Comparison of ENCODE assay signal across 24 cellular contexts in the genomic region with DNA sequence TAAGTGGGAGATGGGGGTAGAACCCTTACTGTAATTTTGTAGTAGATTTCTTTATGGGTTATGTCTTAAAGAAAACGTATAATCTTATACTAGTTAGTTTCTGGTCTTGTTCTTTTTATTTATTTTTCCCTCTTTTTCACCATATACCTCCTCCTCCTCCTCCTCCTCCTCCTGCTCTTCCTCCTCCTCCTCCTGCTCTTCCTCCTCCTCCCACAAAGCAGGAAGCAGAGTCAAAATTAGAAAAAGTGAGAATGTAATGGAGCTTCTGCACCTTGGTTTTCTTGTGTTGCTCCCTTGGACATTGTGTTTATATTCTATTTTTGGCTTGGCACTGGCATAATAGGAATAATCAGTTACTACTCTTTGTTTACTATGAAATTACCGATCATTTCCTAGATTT. TPM values are rescaled to one million over a fixed set of nuclear protein-coding genes. Genes with fewer than 3 reads are reported as not detected.
DNase-seq lines count a peak whose midpoint lies in the region; ATAC-seq and TF ChIP-seq lines count a peak whose summit lies in the region.
"Had no signal": no experiment of that assay in that cellular context is flagged by ENCODE, and none has a peak within 500 bp of the region (broad histone marks: within the 10 kb centered on the region; RNA-seq: fewer than 3 reads in every experiment).

No MANE protein-coding gene starts in this region.

- H3K4me3 ChIP-seq in SK-N-SH (ENCODE audit: low read depth in 2 of 2, low read length in 1 of 2) (peak overlapping the region in 1 of 2 experiments; percentile 21; a peak in 1 of 4 replicates), PC-9 (no peak overlapping the region), smooth muscle cell (no peak overlapping the region)
- H3K4me3 ChIP-seq: adrenal gland, gastroesophageal sphincter, left lung, thyroid gland had no signal

- H3K4me1 ChIP-seq in SK-N-SH (ENCODE audit: control insufficient read depth in 1 of 2, insufficient read depth in 2 of 2, low read depth in 1 of 2, low read length in 1 of 2) = peaks cover 8 to 12% of the 10 kb centered on the region in 2 experiments; a peak in 2 of 4 replicates
- peaks cover 31% of the 10 kb centered on the region for H3K4me1 ChIP-seq in PC-9 (replicated peaks; ENCODE audit: insufficient read depth)
- peaks cover 10% of the 10 kb centered on the region for H3K4me1 ChIP-seq in smooth muscle cell (ENCODE audit: low read depth)

- TF ChIP-seq CTCF in SK-N-SH (IDR thresholded peaks at IDR 0.05) (no peak), PC-9 (conservative IDR thresholded peaks at IDR 0.05) (no peak), smooth muscle cell (IDR thresholded peaks at IDR 0.05; ENCODE audit: borderline replicate concordance, insufficient read depth, poor library complexity, severe bottlenecking) (no peak)

- DNase-seq in SK-N-SH (no peak), PC-9 (no peak), fibroblast of gingiva (ENCODE audit: low read depth) (peak; percentile 24), smooth muscle cell (lab: John Stamatoyannopoulos, UW; ENCODE audit: unreplicated experiment) (no peak), inferior parietal cortex (ENCODE audit: extremely low spot score) (no peak)
- DNase-seq in activated CD4-positive, alpha-beta memory T cell treated with anti-CD3 and anti-CD28 coated beads for 36 hours = no peak
- DNase-seq: activated CD4-positive, alpha-beta T cell treated with anti-CD3 and anti-CD28 coated beads for 48 hours; activated T-cell treated with anti-CD3 and anti-CD28 coated beads, Interleukin-2, amount 50 U/mL, for 48 hours; adrenal gland; DMS153; effector memory CD8-positive, alpha-beta T cell; KBM-7; left lung; mesendoderm; NCI-H2227 treated with DMSO at 0.1 percent for 48 hours; stimulated activated CD8-positive, alpha-beta memory T cell treated with anti-CD3 and anti-CD28 coated beads, Interleukin-4, amount 100 ng/mL, for 48 hours; stimulated activated naive CD8-positive, alpha-beta T cell treated with anti-CD3 and anti-CD28 coated beads, Interleukin-15, amount 100 ng/mL, for 72 hours; thyroid gland had no signal

- H3F3A ChIP-seq in SK-N-SH (replicated peaks; ENCODE audit: insufficient read depth) (peaks cover 8% of the 10 kb centered on the region), PC-9 (ENCODE audit: insufficient read depth, low read depth) (no peaks in the 10 kb centered on the region; the same call in 1 of the 2 replicates), smooth muscle cell (ENCODE audit: low read depth) (peaks cover 3% of the 10 kb centered on the region)

- no peak overlapping the region for H3K27ac Mint-ChIP-seq in activated CD4-positive, alpha-beta memory T cell treated with anti-CD3 and anti-CD28 coated beads for 36 hours
- H3K27ac Mint-ChIP-seq: effector memory CD8-positive, alpha-beta T cell; stimulated activated naive CD8-positive, alpha-beta T cell treated with anti-CD3 and anti-CD28 coated beads, Interleukin-15, amount 100 ng/mL, for 72 hours had no signal

- CTCF ChIA-PET in SK-N-SH (lab: Yijun Ruan, JAX) = interaction anchor here (0.7 to 1.4 kb wide), 2 partner anchors 9 to 13 kb away, joined by 3 to 4 read pairs; no protein-coding TSS in a partner anchor
- CTCF ChIA-PET in PC-9 (lab: Charles Lee) = no interaction called here
- CTCF ChIA-PET in activated CD4-positive, alpha-beta memory T cell treated with anti-CD3 and anti-CD28 coated beads for 36 hours (lab: Charles Lee) = interaction anchor here (1.1 kb wide), 1 partner anchor 10 kb away, joined by 3 read pairs; no protein-coding TSS in a partner anchor

- H4K20me1 ChIP-seq in SK-N-SH (ENCODE audit: insufficient read depth) = peaks cover 82% of the 10 kb centered on the region
- H4K20me1 ChIP-seq in PC-9 (ENCODE audit: insufficient read depth) = no peaks in the 10 kb centered on the region
- H4K20me1 ChIP-seq in smooth muscle cell (ENCODE audit: low read depth) = peaks cover 52% of the 10 kb centered on the region

- no peak overlapping the region for H3K9ac ChIP-seq in SK-N-SH
- no peak overlapping the region for H3K9ac ChIP-seq in smooth muscle cell (ENCODE audit: low read depth)

- H3K27me3 ChIP-seq in SK-N-SH (ENCODE audit: insufficient read depth) = no peaks in the 10 kb centered on the region
- H3K27me3 ChIP-seq in PC-9 (ENCODE audit: insufficient read depth, low read depth) = no peaks in the 10 kb centered on the region
- no peaks in the 10 kb centered on the region for H3K27me3 ChIP-seq in smooth muscle cell (ENCODE audit: low read depth)
- H3K27me3 ChIP-seq: adrenal gland, brain microvascular endothelial cell, gastroesophageal sphincter, left lung, thyroid gland had no signal

- H2AFZ ChIP-seq in SK-N-SH (ENCODE audit: low read depth) (no peak overlapping the region), PC-9 (no peak overlapping the region), smooth muscle cell (ENCODE audit: low read depth) (no peak overlapping the region)

- intact Hi-C loops in PC-9 (cut with micrococcal nuclease; ENCODE audit: unreplicated experiment) = no loop called here
- intact Hi-C loops in activated CD4-positive, alpha-beta memory T cell treated with anti-CD3 and anti-CD28 coated beads for 36 hours (cut with micrococcal nuclease) = no loop called here

- H3K79me2 ChIP-seq in SK-N-SH (ENCODE audit: insufficient read depth) = peaks cover 95% of the 10 kb centered on the region
- H3K79me2 ChIP-seq in PC-9 (ENCODE audit: low read depth) = peaks cover 88% of the 10 kb centered on the region
- H3K79me2 ChIP-seq in smooth muscle cell (ENCODE audit: low read depth) = peaks cover 82% of the 10 kb centered on the region

- no peaks in the 10 kb centered on the region for H3K9me3 Mint-ChIP-seq in activated CD4-positive, alpha-beta memory T cell treated with anti-CD3 and anti-CD28 coated beads for 36 hours
- H3K9me3 Mint-ChIP-seq: effector memory CD8-positive, alpha-beta T cell; stimulated activated naive CD8-positive, alpha-beta T cell treated with anti-CD3 and anti-CD28 coated beads, Interleukin-15, amount 100 ng/mL, for 72 hours had no signal

- ATAC-seq in SK-N-SH treated with all-trans-retinoic acid at 6 μM for 48 hours (no peak), HG02798 (IDR thresholded peaks at IDR 0.05; ENCODE audit: poor library complexity, unreplicated experiment) (no peak)
- ATAC-seq: effector memory CD8-positive, alpha-beta T cell; esophagus mucosa; gastroesophageal sphincter; left lung; stimulated activated naive CD8-positive, alpha-beta T cell treated with anti-CD3 and anti-CD28 coated beads, Interleukin-15, amount 100 ng/mL, for 72 hours had no signal

- H3K36me3 ChIP-seq in SK-N-SH (replicated peaks in 1 of 2; ENCODE audit: control insufficient read depth in 1 of 2, insufficient read depth in 2 of 2, low read length in 1 of 2) (peaks cover 22 to 28% of the 10 kb centered on the region in 2 experiments), PC-9 (ENCODE audit: low read depth) (peaks cover 21% of the 10 kb centered on the region), smooth muscle cell (ENCODE audit: low read depth) (no peaks in the 10 kb centered on the region)
- H3K36me3 ChIP-seq: adrenal gland, brain microvascular endothelial cell, gastroesophageal sphincter, left lung, thyroid gland had no signal

- H3K9me3 ChIP-seq in SK-N-SH (no peaks in the 10 kb centered on the region), PC-9 (ENCODE audit: insufficient read depth, low read depth) (0 out of 2 replicates have a peak, but pooled peaks cover 6% of the 10 kb centered on the region), smooth muscle cell (replicated peaks; ENCODE audit: low read depth) (no peaks in the 10 kb centered on the region)
- H3K9me3 ChIP-seq: adrenal gland, gastroesophageal sphincter, left lung, thyroid gland had no signal

- H3K36me3 Mint-ChIP-seq in activated CD4-positive, alpha-beta memory T cell treated with anti-CD3 and anti-CD28 coated beads for 36 hours = peaks cover 4% of the 10 kb centered on the region

- TF ChIP-seq EP300 in SK-N-SH (IDR thresholded peaks at IDR 0.05; ENCODE audit: borderline replicate concordance in 1 of 2, low read depth in 1 of 2, low read length in 1 of 2) = no peak

- H3K4me1 Mint-ChIP-seq in activated CD4-positive, alpha-beta memory T cell treated with anti-CD3 and anti-CD28 coated beads for 36 hours (ENCODE audit: low read depth) = peaks cover 27% of the 10 kb centered on the region

- no peak for TF ChIP-seq RAD21 in SK-N-SH (IDR thresholded peaks at IDR 0.05; ENCODE audit: low read length)

- WGBS in SK-N-SH (ENCODE audit: low lambda C conversion rate) = 85% methylated on average over 2 of the region's 2 CpGs
- WGBS in smooth muscle cell (ENCODE audit: low lambda C conversion rate) = 84% methylated on average over 2 of the region's 2 CpGs

- no peak overlapping the region; a peak in 1 of 4 replicates for H3K27ac ChIP-seq in SK-N-SH (ENCODE audit: low read depth in 2 of 2, low read length in 1 of 2)
- H3K27ac ChIP-seq in PC-9 = peak overlapping the region; percentile 56; the same call in 1 of the 2 replicates
- H3K27ac ChIP-seq in smooth muscle cell (ENCODE audit: low read depth) = no peak overlapping the region
- H3K27ac ChIP-seq: adrenal gland, brain microvascular endothelial cell, gastroesophageal sphincter, left lung, RWPE1 had no signal

- H3K9me2 ChIP-seq in SK-N-SH (no peaks in the 10 kb centered on the region), PC-9 (ENCODE audit: insufficient read depth) (no peaks in the 10 kb centered on the region)

- POLR2A ChIA-PET in SK-N-SH (lab: Yijun Ruan, JAX) = no interaction called here
- POLR2A ChIA-PET in PC-9 (lab: Charles Lee; ENCODE audit: unreplicated experiment) = interaction anchor here (0.6 to 0.7 kb wide), 3 partner anchors 9 to 111 kb away, joined by 7 to 20 read pairs (median 7); no protein-coding TSS in a partner anchor
- POLR2A ChIA-PET in activated CD4-positive, alpha-beta memory T cell treated with anti-CD3 and anti-CD28 coated beads for 36 hours (lab: Charles Lee) = no interaction called here

- H3K4me2 ChIP-seq in SK-N-SH (peak overlapping the region; percentile 84; the same call in 1 of the 2 replicates), PC-9 (peak overlapping the region; percentile 78; the same call in 1 of the 2 replicates), smooth muscle cell (peak overlapping the region; percentile 38)

- no TSS peak for BruUV-seq in PC-9 (replicated peaks; lab: Mats Ljungman, UMichigan)

- no peaks in the 10 kb centered on the region for H3K27me3 Mint-ChIP-seq in activated CD4-positive, alpha-beta memory T cell treated with anti-CD3 and anti-CD28 coated beads for 36 hours
- H3K27me3 Mint-ChIP-seq: effector memory CD8-positive, alpha-beta T cell; stimulated activated naive CD8-positive, alpha-beta T cell treated with anti-CD3 and anti-CD28 coated beads, Interleukin-15, amount 100 ng/mL, for 72 hours had no signal

- H3K4me3 Mint-ChIP-seq in activated CD4-positive, alpha-beta memory T cell treated with anti-CD3 and anti-CD28 coated beads for 36 hours = no peak overlapping the region
- H3K4me3 Mint-ChIP-seq: effector memory CD8-positive, alpha-beta T cell; stimulated activated naive CD8-positive, alpha-beta T cell treated with anti-CD3 and anti-CD28 coated beads, Interleukin-15, amount 100 ng/mL, for 72 hours had no signal

RNA-seq across cellular contexts. Expression of a gene that starts 4.5 kb away (rescaled TPM):
- polyA plus RNA-seq in SK-N-SH (2012; rRNA removed) (24.7 and 36.3 TPM in 2 replicates), smooth muscle cell (6.7 and 22.7 TPM in 2 replicates)
- polyA plus RNA-seq in SK-N-SH (2012; cell fraction: cytosol; rRNA removed) = 32.8 and 34.4 TPM in 2 replicates
- polyA plus RNA-seq in SK-N-SH (2012; cell fraction: nucleus; rRNA removed) = 33.6 and 38.3 TPM in 2 replicates
- total RNA-seq in PC-9 (2021) (21.0 and 28.4 TPM in 2 replicates), smooth muscle cell (24.0 and 24.7 TPM in 2 replicates)
- total RNA-seq in activated CD4-positive, alpha-beta memory T cell treated with anti-CD3 and anti-CD28 coated beads for 36 hours = 1 to 10 TPM; 6.6 to 7.4 TPM
